Comparison of ENCODE assay signal across 2 cellular contexts in the genomic region with DNA sequence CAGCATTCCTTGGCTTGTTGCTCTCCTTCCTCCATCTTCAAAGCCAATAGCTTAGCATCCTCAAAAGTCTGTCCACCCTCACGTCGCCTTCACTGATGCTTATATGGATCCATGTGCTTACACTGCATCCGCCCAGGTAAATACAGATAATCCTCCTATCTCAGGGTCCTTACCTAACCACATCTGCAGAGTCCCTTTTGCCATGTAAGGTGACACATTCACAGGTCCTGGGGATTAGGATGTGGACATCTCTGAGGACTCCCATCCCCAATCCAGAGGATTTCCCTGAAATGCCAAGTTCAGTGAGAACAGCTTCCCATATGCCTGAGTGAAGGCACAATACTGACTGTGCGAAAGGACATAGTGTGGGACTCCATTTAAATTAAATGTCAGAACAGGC.
TF ChIP-seq lines count a peak whose summit lies in the region.

No MANE protein-coding gene starts in this region.

TF ChIP-seq in IMR-90, 13 proteins besides CTCF, POLR2A, EP300 and RAD21:
- TF ChIP-seq MAZ (IDR thresholded peaks at IDR 0.05; ENCODE audit: borderline replicate concordance, low read depth, low read length) (no peak), SMC3 (IDR thresholded peaks at IDR 0.05; ENCODE audit: low read depth, low read length) (no peak), RCOR1 (IDR thresholded peaks at IDR 0.05; ENCODE audit: insufficient replicate concordance, low read length) (no peak), USF2 (IDR thresholded peaks at IDR 0.05; ENCODE audit: low read depth, low read length) (no peak), CEBPB (IDR thresholded peaks at IDR 0.05; ENCODE audit: low read depth, low read length) (no peak), RFX5 (IDR thresholded peaks at IDR 0.05; ENCODE audit: low read depth, low read length) (no peak), MXI1 (IDR thresholded peaks at IDR 0.05; ENCODE audit: borderline replicate concordance, low read depth, low read length) (no peak), FOS (IDR thresholded peaks at IDR 0.05; ENCODE audit: low read depth, low read length) (no peak), MAFK (IDR thresholded peaks at IDR 0.05; ENCODE audit: low read depth, low read length) (no peak), NFE2L2 (IDR thresholded peaks at IDR 0.05; ENCODE audit: low read depth, low read length) (no peak), CHD1 (IDR thresholded peaks at IDR 0.05; ENCODE audit: low read depth, low read length) (no peak), BHLHE40 (IDR thresholded peaks at IDR 0.05; ENCODE audit: low read depth, low read length) (no peak)
- TF ChIP-seq, protein P1, sequence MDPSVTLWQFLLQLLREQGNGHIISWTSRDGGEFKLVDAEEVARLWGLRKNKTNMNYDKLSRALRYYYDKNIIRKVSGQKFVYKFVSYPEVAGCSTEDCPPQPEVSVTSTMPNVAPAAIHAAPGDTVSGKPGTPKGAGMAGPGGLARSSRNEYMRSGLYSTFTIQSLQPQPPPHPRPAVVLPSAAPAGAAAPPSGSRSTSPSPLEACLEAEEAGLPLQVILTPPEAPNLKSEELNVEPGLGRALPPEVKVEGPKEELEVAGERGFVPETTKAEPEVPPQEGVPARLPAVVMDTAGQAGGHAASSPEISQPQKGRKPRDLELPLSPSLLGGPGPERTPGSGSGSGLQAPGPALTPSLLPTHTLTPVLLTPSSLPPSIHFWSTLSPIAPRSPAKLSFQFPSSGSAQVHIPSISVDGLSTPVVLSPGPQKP (IDR thresholded peaks at IDR 0.05; ENCODE audit: borderline replicate concordance, low read depth, low read length) = no peak
TF ChIP-seq in IMR-90: peak in this region for 0.

TF ChIP-seq in endothelial cell of umbilical vein, 7 proteins besides CTCF, POLR2A, EP300 and RAD21:
- no peak for TF ChIP-seq FOS (IDR thresholded peaks at IDR 0.05; ENCODE audit: borderline replicate concordance, insufficient read depth, low read length)
- TF ChIP-seq, protein P2, sequence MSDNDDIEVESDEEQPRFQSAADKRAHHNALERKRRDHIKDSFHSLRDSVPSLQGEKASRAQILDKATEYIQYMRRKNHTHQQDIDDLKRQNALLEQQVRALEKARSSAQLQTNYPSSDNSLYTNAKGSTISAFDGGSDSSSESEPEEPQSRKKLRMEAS (IDR thresholded peaks at IDR 0.05; ENCODE audit: insufficient read depth, insufficient read length) = no peak
- TF ChIP-seq GATA2 (IDR thresholded peaks at IDR 0.05; ENCODE audit: insufficient read depth, insufficient read length, low read depth, low read length) = no peak
- TF ChIP-seq EZH2 (IDR thresholded peaks at IDR 0.05; ENCODE audit: borderline replicate concordance, low read depth, low read length, severe bottlenecking) = no peak
- no peak for TF ChIP-seq POLR2AphosphoS5 (IDR thresholded peaks at IDR 0.05; ENCODE audit: insufficient read depth, low read depth, low read length)
- TF ChIP-seq MYC (IDR thresholded peaks at IDR 0.05; ENCODE audit: low read depth, low read length) = no peak
- TF ChIP-seq JUN (IDR thresholded peaks at IDR 0.05; ENCODE audit: borderline replicate concordance, insufficient read depth, insufficient read length, low read depth) = no peak
TF ChIP-seq in endothelial cell of umbilical vein: peak in this region for 0.
